30 cellular contexts compared by ENCODE assay signal in genomic region chr4:154441124-154441523, GRCh38. TPM values are rescaled to one million over a fixed set of nuclear protein-coding genes. Genes with fewer than 3 reads are reported as not detected.
"Had no signal": no experiment of that assay in that cellular context is flagged by ENCODE, and none has a peak within 500 bp of the region (broad histone marks: within the 10 kb centered on the region; RNA-seq: fewer than 3 reads in every experiment).

No MANE protein-coding gene starts in this region.

- H3K27me3 ChIP-seq: colonic mucosa, dorsolateral prefrontal cortex, esophagus muscularis mucosa, esophagus squamous epithelium, gastrocnemius medialis, gastroesophageal sphincter had no signal

- H3K4me1 Mint-ChIP-seq: endodermal cell had no signal

- FAIRE-seq: colon, endometrium, endothelial cell of umbilical vein, frontal cortex had no signal

- ATAC-seq: effector memory CD8-positive, alpha-beta T cell; esophagus mucosa; foreskin keratinocyte; gastrocnemius medialis; gastroesophageal sphincter; heart left ventricle; heart right ventricle had no signal

- H3K4me3 ChIP-seq: colonic mucosa, coronary artery, dorsolateral prefrontal cortex, esophagus muscularis mucosa, esophagus squamous epithelium, gastrocnemius medialis, gastroesophageal sphincter, heart left ventricle, heart right ventricle had no signal

- H3K27ac ChIP-seq: colonic mucosa, coronary artery, dorsolateral prefrontal cortex, epithelial cell of prostate, esophagus muscularis mucosa, esophagus squamous epithelium, foreskin keratinocyte, gastrocnemius medialis, gastroesophageal sphincter, heart left ventricle, heart right ventricle had no signal

- H3K27ac Mint-ChIP-seq: dendritic cell treated with granulocyte-macrophage colony-stimulating factor and Interleukin-4, amounts not matched to agents 40 ng/mL and 50 ng/mL, for 4 days; effector memory CD8-positive, alpha-beta T cell; endodermal cell had no signal

- H3K36me3 ChIP-seq: colonic mucosa, esophagus muscularis mucosa, esophagus squamous epithelium, gastrocnemius medialis, gastroesophageal sphincter, heart left ventricle, heart right ventricle had no signal

- H3K27me3 Mint-ChIP-seq: dendritic cell treated with granulocyte-macrophage colony-stimulating factor and Interleukin-4, amounts not matched to agents 40 ng/mL and 50 ng/mL, for 4 days; effector memory CD8-positive, alpha-beta T cell had no signal

- H3K4me1 ChIP-seq: colonic mucosa, esophagus muscularis mucosa, esophagus squamous epithelium, foreskin keratinocyte, gastrocnemius medialis, gastroesophageal sphincter, heart left ventricle, heart right ventricle had no signal

- H3K4me3 Mint-ChIP-seq: dendritic cell treated with granulocyte-macrophage colony-stimulating factor and Interleukin-4, amounts not matched to agents 40 ng/mL and 50 ng/mL, for 4 days; effector memory CD8-positive, alpha-beta T cell; endodermal cell had no signal

- H3K9me3 ChIP-seq: colonic mucosa, esophagus muscularis mucosa, esophagus squamous epithelium, gastrocnemius medialis, gastroesophageal sphincter, heart left ventricle, heart right ventricle had no signal

- DNase-seq: colonic mucosa; cortex of kidney; dermis blood vessel endothelial cell; dorsolateral prefrontal cortex; effector CD4-positive, alpha-beta T cell; effector CD8-positive, alpha-beta T cell; effector memory CD4-positive, alpha-beta T cell; effector memory CD8-positive, alpha-beta T cell; endodermal cell; erythroblast; esophagus squamous epithelium; foreskin keratinocyte; foreskin melanocyte; gastrocnemius medialis; glutamatergic neuron; head of caudate nucleus; heart left ventricle; heart right ventricle had no signal

- H3K9me3 Mint-ChIP-seq: dendritic cell treated with granulocyte-macrophage colony-stimulating factor and Interleukin-4, amounts not matched to agents 40 ng/mL and 50 ng/mL, for 4 days; effector memory CD8-positive, alpha-beta T cell; endodermal cell had no signal

RNA-seq across cellular contexts. Expression of gene DCHS2, which starts 50.5 kb away (rescaled TPM):
- total RNA-seq: endothelial cell of umbilical vein, fibroblast of lung, foreskin keratinocyte, glomerular endothelial cell had no signal
- polyA plus RNA-seq: endothelial cell of umbilical vein, fibroblast of lung, foreskin keratinocyte had no signal
